ENCODE assay signal across 14 cellular contexts in genomic region chr15:39553947-39554731, GRCh38. TPM values are rescaled to one million over a fixed set of nuclear protein-coding genes. Genes with fewer than 3 reads are reported as not detected.
DNase-seq lines count a peak whose midpoint lies in the region; ATAC-seq, FAIRE-seq and TF ChIP-seq lines count a peak whose summit lies in the region.
"Had no signal": no experiment of that assay in that cellular context is flagged by ENCODE, and none has a peak within 500 bp of the region (broad histone marks: within the 10 kb centered on the region; RNA-seq: fewer than 3 reads in every experiment).

No MANE protein-coding gene starts in this region.

- TF ChIP-seq CTCF in C4-2B (conservative IDR thresholded peaks at IDR 0.05) (no peak), Peyer's patch (IDR thresholded peaks at IDR 0.05) (no peak)

- no peaks in the 10 kb centered on the region for H3K4me1 ChIP-seq in Peyer's patch

- peak; percentile 69 for ATAC-seq in GM19395 (IDR thresholded peaks at IDR 0.05; ENCODE audit: unreplicated experiment)
- ATAC-seq: activated T-helper 17 cell treated with anti-CD3 and anti-CD28 coated beads, Interleukin-2, amount 50 U/mL, for 72 hours had no signal

- no peaks in the 10 kb centered on the region for H3K36me3 ChIP-seq in Peyer's patch
- H3K36me3 ChIP-seq: neutrophil had no signal

- no peak for TF ChIP-seq POLR2A in Peyer's patch (IDR thresholded peaks at IDR 0.05)

- DNase-seq in NCI-H128 (lab: John Stamatoyannopoulos, UW; ENCODE audit: unreplicated experiment): peak; percentile 22
- DNase-seq in hypothalamus (lab: John Stamatoyannopoulos, UW): no peak
- DNase-seq in HTR-8/SVneo (ENCODE audit: insufficient read length, low spot score): no peak
- no peak for DNase-seq in Peyer's patch
- no peak for DNase-seq in GM19240 (ENCODE audit: insufficient read length, low spot score)
- DNase-seq: activated CD4-positive, alpha-beta T cell treated with anti-CD3 and anti-CD28 coated beads for 1 hour; NCI-H226; SK-N-SH; stimulated activated naive CD4-positive, alpha-beta T cell treated with Interleukin-2 at 50 U/mL for 16 hours had no signal

- H3K27ac ChIP-seq in C4-2B (peak overlapping the region; percentile 65), Peyer's patch (no peak overlapping the region)
- H3K27ac ChIP-seq: neutrophil had no signal

- FAIRE-seq in endometrium (lab: Jason Lieb, UNC): peak; percentile 76
- no peak for FAIRE-seq in HTR-8/SVneo (lab: Jason Lieb, UNC)

- H3K27me3 ChIP-seq in Peyer's patch: no peaks in the 10 kb centered on the region

- no peaks in the 10 kb centered on the region for H3K9me3 ChIP-seq in Peyer's patch
- H3K9me3 ChIP-seq: neutrophil, SK-N-SH had no signal

- no peak overlapping the region for H3K4me3 ChIP-seq in Peyer's patch

RNA-seq across cellular contexts. Expression of gene THBS1, which starts 26.7 kb away (rescaled TPM):
- total RNA-seq in Peyer's patch: 100 to 1,000 TPM in 3 of 4 donors, 10 to 100 TPM in 1; 68.7 to 784 (median 139) TPM
